Comparison of ENCODE assay signal across 23 cellular contexts in genomic region chr5:96825243-96825642, GRCh38. TPM values are rescaled to one million over a fixed set of nuclear protein-coding genes. Genes with fewer than 3 reads are reported as not detected.
A peak's percentile ranks its signal among the peaks of the same experiment; 100 is the strongest.
DNase-seq lines count a peak whose midpoint lies in the region; ATAC-seq, FAIRE-seq and TF ChIP-seq lines count a peak whose summit lies in the region.
"Had no signal": no experiment of that assay in that cellular context is flagged by ENCODE, and none has a peak within 500 bp of the region (broad histone marks: within the 10 kb centered on the region; RNA-seq: fewer than 3 reads in every experiment).

No MANE protein-coding gene starts in this region.

- no peaks in the 10 kb centered on the region for H3K36me3 Mint-ChIP-seq in activated naive CD4-positive, alpha-beta T cell treated with anti-CD3 and anti-CD28 coated beads, Interleukin-2, amount 50 U/mL, for 24 hours
- no peaks in the 10 kb centered on the region for H3K36me3 Mint-ChIP-seq in activated naive CD4-positive, alpha-beta T cell treated with anti-CD3 and anti-CD28 coated beads, Interleukin-2, amount 10 ng/mL, durations not matched to agents 7 days and 5 days
- no peaks in the 10 kb centered on the region for H3K36me3 Mint-ChIP-seq in type B pancreatic cell
- H3K36me3 Mint-ChIP-seq in activated T-helper 17 cell treated with anti-CD3 and anti-CD28 coated beads, Interleukin-2, amount 50 U/mL, for 72 hours (ENCODE audit: low read depth), result no peaks in the 10 kb centered on the region
- H3K36me3 Mint-ChIP-seq: CD4-positive, CD25-positive, alpha-beta regulatory T cell; CD8-positive, alpha-beta T cell had no signal

- peak; percentile 17 for FAIRE-seq in keratinocyte (lab: Jason Lieb, UNC)
- FAIRE-seq: A204.1, G401.6, GM12892, H54 had no signal

- no peak overlapping the region for H3K4me3 Mint-ChIP-seq in activated naive CD4-positive, alpha-beta T cell treated with anti-CD3 and anti-CD28 coated beads, Interleukin-2, amount 50 U/mL, for 24 hours
- H3K4me3 Mint-ChIP-seq in activated naive CD4-positive, alpha-beta T cell treated with anti-CD3 and anti-CD28 coated beads, Interleukin-2, amount 10 ng/mL, durations not matched to agents 7 days and 5 days, result no peak overlapping the region
- H3K4me3 Mint-ChIP-seq in type B pancreatic cell, result no peak overlapping the region
- no peak overlapping the region for H3K4me3 Mint-ChIP-seq in activated T-helper 17 cell treated with anti-CD3 and anti-CD28 coated beads, Interleukin-2, amount 50 U/mL, for 72 hours
- H3K4me3 Mint-ChIP-seq: B cell; CD8-positive, alpha-beta T cell had no signal

- DNase-seq in activated naive CD4-positive, alpha-beta T cell treated with anti-CD3 and anti-CD28 coated beads, Interleukin-2, amount 10 ng/mL, durations not matched to agents 7 days and 5 days, result no peak
- DNase-seq in NCI-H2227 treated with DMSO at 0.1 percent for 48 hours (lab: John Stamatoyannopoulos, UW) (peak; percentile 27), keratinocyte (ENCODE audit: low read depth, low spot score) (no peak), type B pancreatic cell (ENCODE audit: extremely low spot score, unreplicated experiment) (no peak)
- DNase-seq: Caco-2; CD4-positive, CD25-positive, alpha-beta regulatory T cell; CD8-positive, alpha-beta T cell; DMS153; DND-41; GOT3 had no signal

- CTCF ChIA-PET in activated naive CD4-positive, alpha-beta T cell treated with anti-CD3 and anti-CD28 coated beads, Interleukin-2, amount 10 ng/mL, durations not matched to agents 7 days and 5 days (lab: Charles Lee), result no interaction called here

- no peak overlapping the region for H3K4me2 ChIP-seq in keratinocyte (ENCODE audit: control insufficient read depth, extremely low read depth, insufficient read depth, low read depth, low read length)
- H3K4me2 ChIP-seq: BLaER1 had no signal

- no peaks in the 10 kb centered on the region for H3K9me3 ChIP-seq in keratinocyte (ENCODE audit: control insufficient read depth, low read depth, low read length)
- H3K9me3 ChIP-seq: BLaER1, Caco-2, HAP-1 had no signal

- dilution Hi-C loops in keratinocyte (cut with MboI; ENCODE audit: extremely low pct_ligation_motif_present, low sequenced_read_pairs), result no loop called here

- no peaks in the 10 kb centered on the region for H3K79me2 ChIP-seq in keratinocyte (ENCODE audit: control insufficient read depth, insufficient read depth, low read length)

- TF ChIP-seq CTCF in keratinocyte (optimal IDR thresholded peaks at IDR 0.05 in 1 of 3, IDR thresholded peaks at IDR 0.05 in 1 of 3, conservative IDR thresholded peaks at IDR 0.05 in 1 of 3; ENCODE audit: extremely low read depth in 1 of 3, insufficient read depth in 2 of 3, low read length in 3 of 3) (no peak), type B pancreatic cell (conservative IDR thresholded peaks at IDR 0.05) (no peak)

- H3K9me3 Mint-ChIP-seq in activated naive CD4-positive, alpha-beta T cell treated with anti-CD3 and anti-CD28 coated beads, Interleukin-2, amount 50 U/mL, for 24 hours, result no peaks in the 10 kb centered on the region
- H3K9me3 Mint-ChIP-seq in activated naive CD4-positive, alpha-beta T cell treated with anti-CD3 and anti-CD28 coated beads, Interleukin-2, amount 10 ng/mL, durations not matched to agents 7 days and 5 days, result no peaks in the 10 kb centered on the region
- H3K9me3 Mint-ChIP-seq in type B pancreatic cell, result no peaks in the 10 kb centered on the region
- no peaks in the 10 kb centered on the region for H3K9me3 Mint-ChIP-seq in activated T-helper 17 cell treated with anti-CD3 and anti-CD28 coated beads, Interleukin-2, amount 50 U/mL, for 72 hours
- H3K9me3 Mint-ChIP-seq: CD8-positive, alpha-beta T cell had no signal

- H4K20me1 ChIP-seq in keratinocyte (ENCODE audit: control insufficient read depth, extremely low read depth, insufficient read depth, low read length), result no peaks in the 10 kb centered on the region
- H4K20me1 ChIP-seq: BLaER1 had no signal

- H3K27ac ChIP-seq in keratinocyte (ENCODE audit: control insufficient read depth, insufficient read depth, low read length), result no peak overlapping the region
- H3K27ac ChIP-seq: 22Rv1, BLaER1, C4-2B had no signal

- ATAC-seq in esophagus mucosa (no peak), GM19328 (IDR thresholded peaks at IDR 0.05; ENCODE audit: unreplicated experiment) (no peak)
- ATAC-seq in activated T-helper 17 cell treated with anti-CD3 and anti-CD28 coated beads, Interleukin-2, amount 50 U/mL, for 72 hours (replicated peaks), result no peak
- ATAC-seq: CD8-positive, alpha-beta T cell had no signal

- peaks cover 30% of the 10 kb centered on the region for H3K4me1 ChIP-seq in keratinocyte (ENCODE audit: control insufficient read depth, extremely low read depth, insufficient read depth, low read length)
- H3K4me1 ChIP-seq: HAP-1 had no signal

- no peak overlapping the region for H2AFZ ChIP-seq in keratinocyte (ENCODE audit: control insufficient read depth, low read length)

- no peaks in the 10 kb centered on the region for H3K27me3 Mint-ChIP-seq in activated naive CD4-positive, alpha-beta T cell treated with anti-CD3 and anti-CD28 coated beads, Interleukin-2, amount 50 U/mL, for 24 hours
- peaks cover 10% of the 10 kb centered on the region for H3K27me3 Mint-ChIP-seq in activated naive CD4-positive, alpha-beta T cell treated with anti-CD3 and anti-CD28 coated beads, Interleukin-2, amount 10 ng/mL, durations not matched to agents 7 days and 5 days
- H3K27me3 Mint-ChIP-seq in type B pancreatic cell, result no peaks in the 10 kb centered on the region
- H3K27me3 Mint-ChIP-seq in activated T-helper 17 cell treated with anti-CD3 and anti-CD28 coated beads, Interleukin-2, amount 50 U/mL, for 72 hours, result no peaks in the 10 kb centered on the region

- H3K27me3 ChIP-seq in keratinocyte (ENCODE audit: control insufficient read depth, extremely low read depth, insufficient read depth, low read length), result no peaks in the 10 kb centered on the region
- H3K27me3 ChIP-seq: BLaER1 had no signal

- H3K9me1 ChIP-seq in keratinocyte (ENCODE audit: control insufficient read depth, extremely low read depth, insufficient read depth, low read length), result no peaks in the 10 kb centered on the region

- no peak overlapping the region for H3K9ac ChIP-seq in keratinocyte (ENCODE audit: control insufficient read depth, extremely low read depth, insufficient read depth, low read length)
- H3K9ac ChIP-seq: BLaER1 had no signal

- peak overlapping the region; percentile 3 for H3K27ac Mint-ChIP-seq in activated naive CD4-positive, alpha-beta T cell treated with anti-CD3 and anti-CD28 coated beads, Interleukin-2, amount 50 U/mL, for 24 hours
- H3K27ac Mint-ChIP-seq in activated naive CD4-positive, alpha-beta T cell treated with anti-CD3 and anti-CD28 coated beads, Interleukin-2, amount 10 ng/mL, durations not matched to agents 7 days and 5 days, result no peak overlapping the region
- H3K27ac Mint-ChIP-seq in type B pancreatic cell, result no peak overlapping the region
- no peak overlapping the region for H3K27ac Mint-ChIP-seq in activated T-helper 17 cell treated with anti-CD3 and anti-CD28 coated beads, Interleukin-2, amount 50 U/mL, for 72 hours
- H3K27ac Mint-ChIP-seq: B cell; CD8-positive, alpha-beta T cell had no signal

- peaks cover 42% of the 10 kb centered on the region for H3K4me1 Mint-ChIP-seq in activated naive CD4-positive, alpha-beta T cell treated with anti-CD3 and anti-CD28 coated beads, Interleukin-2, amount 50 U/mL, for 24 hours
- H3K4me1 Mint-ChIP-seq in activated naive CD4-positive, alpha-beta T cell treated with anti-CD3 and anti-CD28 coated beads, Interleukin-2, amount 10 ng/mL, durations not matched to agents 7 days and 5 days, result peaks cover 22% of the 10 kb centered on the region
- H3K4me1 Mint-ChIP-seq in type B pancreatic cell (ENCODE audit: unreplicated experiment), result peaks cover 4% of the 10 kb centered on the region
- peaks cover 19% of the 10 kb centered on the region for H3K4me1 Mint-ChIP-seq in activated T-helper 17 cell treated with anti-CD3 and anti-CD28 coated beads, Interleukin-2, amount 50 U/mL, for 72 hours
- H3K4me1 Mint-ChIP-seq: B cell had no signal

- no peaks in the 10 kb centered on the region for H3K36me3 ChIP-seq in keratinocyte (ENCODE audit: control insufficient read depth in 2 of 2, extremely low read depth in 1 of 2, insufficient read depth in 2 of 2, low read length in 2 of 2)
- H3K36me3 ChIP-seq: BLaER1, HAP-1 had no signal

- H3K4me3 ChIP-seq in keratinocyte (ENCODE audit: control insufficient read depth in 2 of 3, extremely low read depth in 1 of 3, insufficient read depth in 2 of 3, low read depth in 1 of 3, low read length in 3 of 3), result no peak overlapping the region
- H3K4me3 ChIP-seq: BLaER1, HAP-1 had no signal

RNA-seq across cellular contexts. Expression of gene ERAP1, which starts 17.5 kb away (rescaled TPM):
- polyA plus RNA-seq in keratinocyte, result 29.7 to 56.2 TPM (median 34.9 TPM) in 3 replicates
- 6.2 TPM for polyA plus RNA-seq in keratinocyte (2011; ENCODE audit: low read depth)
- polyA plus RNA-seq in keratinocyte (2011; cell fraction: cytosol; rRNA removed), result 15.2 and 20.2 TPM in 2 replicates
- 46.4 and 48.0 TPM in 2 replicates for polyA plus RNA-seq in keratinocyte (2011; cell fraction: nucleus; rRNA removed)
- polyA plus RNA-seq in keratinocyte (2012; ENCODE audit: low replicate concordance), result 5.8 and 32.4 TPM in 2 replicates
- polyA minus RNA-seq in keratinocyte, result 42.8 to 97.6 TPM (median 66.8 TPM) in 3 replicates
- 15.5 TPM for polyA minus RNA-seq in keratinocyte (2011; cell fraction: cytosol; rRNA and poly(A)+ RNA removed)
- 24.8 and 55.7 TPM in 2 replicates for polyA minus RNA-seq in keratinocyte (2011; cell fraction: nucleus; rRNA and poly(A)+ RNA removed)
- total RNA-seq in type B pancreatic cell (ENCODE audit: low replicate concordance) (52.7 and 54.9 TPM in 2 replicates), esophagus mucosa (20.7 TPM)
- total RNA-seq in activated T-helper 17 cell treated with anti-CD3 and anti-CD28 coated beads, Interleukin-2, amount 50 U/mL, for 72 hours, result 100 to 1,000 TPM in 1 of 2 donors, 10 to 100 TPM in 1; 65.5 to 104 TPM

RNA-seq across cellular contexts. Expression of gene ERAP2, which starts 51.1 kb away (rescaled TPM):
- 35.2 to 41.0 TPM (median 37.0 TPM) in 3 replicates for polyA plus RNA-seq in keratinocyte
- polyA plus RNA-seq in keratinocyte (2011; ENCODE audit: low read depth), result 1.3 TPM
- 5.7 and 13.4 TPM in 2 replicates for polyA plus RNA-seq in keratinocyte (2011; cell fraction: cytosol; rRNA removed)
- polyA plus RNA-seq in keratinocyte (2011; cell fraction: nucleus; rRNA removed), result 36.1 and 38.6 TPM in 2 replicates
- polyA plus RNA-seq in keratinocyte (2012; ENCODE audit: low replicate concordance), result 2.4 and 18.6 TPM in 2 replicates
- 29.1 to 46.4 TPM (median 42.3 TPM) in 3 replicates for polyA minus RNA-seq in keratinocyte
- polyA minus RNA-seq in keratinocyte (2011; cell fraction: cytosol; rRNA and poly(A)+ RNA removed), result 15.2 TPM
- 46.4 and 102 TPM in 2 replicates for polyA minus RNA-seq in keratinocyte (2011; cell fraction: nucleus; rRNA and poly(A)+ RNA removed)
- total RNA-seq in type B pancreatic cell (ENCODE audit: low replicate concordance) (0.86 and 1.5 TPM in 2 replicates), esophagus mucosa (1.3 TPM)
- 10 to 100 TPM; 37.2 to 74.0 TPM for total RNA-seq in activated T-helper 17 cell treated with anti-CD3 and anti-CD28 coated beads, Interleukin-2, amount 50 U/mL, for 72 hours

Comparison
In these comparisons a context has a peak if more than half of its experiments do, and no peak if none do; other contexts are left out.
1. RNA of gene ERAP2, which starts 51.1 kb away (total RNA-seq): 37.2 to 74.0 TPM in activated T-helper 17 cell treated with anti-CD3 and anti-CD28 coated beads, Interleukin-2, amount 50 U/mL, for 72 hours; 0.86 to 1.5 TPM in type B pancreatic cell and 1.3 TPM in esophagus mucosa (single experiment); every median in the first group is over 10 times any median in the second.